23 cellular contexts compared by ENCODE assay signal in genomic region chr3:52147804-52148203, GRCh38. TPM values are rescaled to one million over a fixed set of nuclear protein-coding genes. Genes with fewer than 3 reads are reported as not detected.
DNase-seq lines count a peak whose midpoint lies in the region; ATAC-seq and TF ChIP-seq lines count a peak whose summit lies in the region.
"Had no signal": no experiment of that assay in that cellular context is flagged by ENCODE, and none has a peak within 500 bp of the region (broad histone marks: within the 10 kb centered on the region; RNA-seq: fewer than 3 reads in every experiment).

No MANE protein-coding gene starts in this region.

- H4K91ac ChIP-seq in mesenchymal stem cell (ENCODE audit: low read length), result no peak overlapping the region

- H3K18ac ChIP-seq in mesenchymal stem cell (ENCODE audit: low read depth in 1 of 2, low read length in 2 of 2), result no peak overlapping the region

- H3K4me1 ChIP-seq in mesenchymal stem cell (ENCODE audit: control insufficient read depth, insufficient read depth, low read depth, low read length), result peaks cover 3% of the 10 kb centered on the region

- H2BK120ac ChIP-seq in mesenchymal stem cell (ENCODE audit: low read depth, low read length), result no peak overlapping the region

- no peak for ATAC-seq in GM21423 (IDR thresholded peaks at IDR 0.05; ENCODE audit: unreplicated experiment)
- no peak for ATAC-seq in HG03097 (IDR thresholded peaks at IDR 0.05; ENCODE audit: low FRiP score, unreplicated experiment)
- ATAC-seq: HCT116 had no signal

- POLR2A ChIA-PET in AG04450 (lab: Yijun Ruan, JAX), result interaction anchor here (0.5 to 0.7 kb wide), 3 partner anchors 33 to 101 kb away, joined by 3 read pairs; no protein-coding TSS in a partner anchor

- H2BK15ac ChIP-seq in mesenchymal stem cell (ENCODE audit: low read depth, poor library complexity, severe bottlenecking), result no peak overlapping the region

- H2AFZ ChIP-seq in mesenchymal stem cell (ENCODE audit: low read depth, low read length), result no peak overlapping the region

- WGBS in mesenchymal stem cell, result 69% methylated on average over 8 of the region's 8 CpGs

- H2AK5ac ChIP-seq in mesenchymal stem cell (ENCODE audit: low read length, severe bottlenecking), result no peak overlapping the region

- H3K9me3 ChIP-seq in AG04450 (ENCODE audit: control insufficient read depth, insufficient read depth, low read length), result no peaks in the 10 kb centered on the region
- H3K9me3 ChIP-seq in mesenchymal stem cell (ENCODE audit: control insufficient read depth, low read length), result no peaks in the 10 kb centered on the region
- H3K9me3 ChIP-seq: BLaER1 treated with 17β-estradiol and CSF1 and Interleukin-3, amounts not matched to agents 10 nM and 100 nM had no signal

- no peaks in the 10 kb centered on the region for H3K27me3 ChIP-seq in AG04450 (ENCODE audit: control insufficient read depth, insufficient read depth, low read length)
- no peaks in the 10 kb centered on the region for H3K27me3 ChIP-seq in mesenchymal stem cell (ENCODE audit: control insufficient read depth in 1 of 2, insufficient read depth in 1 of 2, low read length in 2 of 2)
- H3K27me3 ChIP-seq: BLaER1 treated with 17β-estradiol and CSF1 and Interleukin-3, amounts not matched to agents 10 nM and 100 nM had no signal

- H3K14ac ChIP-seq in mesenchymal stem cell (ENCODE audit: low read length in 2 of 2), result no peak overlapping the region

- TF ChIP-seq CTCF in AG04450 (IDR thresholded peaks at IDR 0.05; ENCODE audit: low read depth, low read length), result no peak
- TF ChIP-seq CTCF in choroid plexus epithelial cell (conservative IDR thresholded peaks at IDR 0.05; ENCODE audit: low read depth, low read length), result no peak

- CTCF ChIA-PET in AG04450 (lab: Charles Lee), result interaction anchor here (1.2 to 7.1 kb wide), 2 partner anchors 69 to 144 kb away, joined by 3 to 138 read pairs; no protein-coding TSS in a partner anchor

- peak overlapping the region; percentile 58 for H3K27ac ChIP-seq in AG04450 (ENCODE audit: low read depth, low read length)
- H3K27ac ChIP-seq in mesenchymal stem cell (ENCODE audit: low read length, poor library complexity, severe bottlenecking), result no peak overlapping the region
- H3K27ac ChIP-seq: BLaER1 treated with 17β-estradiol and CSF1 and Interleukin-3, amounts not matched to agents 10 nM and 100 nM had no signal

- H3K79me1 ChIP-seq in mesenchymal stem cell (replicated peaks; ENCODE audit: low read length, poor library complexity, severe bottlenecking), result peaks cover 24% of the 10 kb centered on the region

- H3K36me3 ChIP-seq in mesenchymal stem cell (ENCODE audit: control insufficient read depth in 1 of 2, insufficient read depth in 2 of 2, low read depth in 1 of 2, low read length in 2 of 2), result peaks cover 34 to 45% of the 10 kb centered on the region in 2 experiments

- H3K4me2 ChIP-seq in mesenchymal stem cell (ENCODE audit: low read length, poor library complexity, severe bottlenecking), result no peak overlapping the region
- H3K4me2 ChIP-seq: BLaER1 treated with 17β-estradiol and CSF1 and Interleukin-3, amounts not matched to agents 10 nM and 100 nM had no signal

- no peak overlapping the region for H4K8ac ChIP-seq in mesenchymal stem cell (ENCODE audit: low read length)

- peak; percentile 36 for DNase-seq in AG04450 (ENCODE audit: low read depth, low spot score)
- DNase-seq in NCI-H526 (lab: John Stamatoyannopoulos, UW), result peak; percentile 51 to 88
- peak; percentile 24 for DNase-seq in choroid plexus epithelial cell (ENCODE audit: low read depth)
- DNase-seq in mesenchymal stem cell, result peak; percentile 62
- no peak for DNase-seq in EL
- DNase-seq in foreskin melanocyte, result no peak
- DNase-seq: 8988T; ACHN; CD4-positive, alpha-beta T cell; COR-L47; DMS79 treated with DMSO at 0.1 percent for 48 hours; Kasumi-1; MV-4-11; NCI-H1105; NCI-H1436 treated with DMSO at 0.1 percent for 48 hours; NCI-H187 treated with DMSO at 0.1 percent for 48 hours; NCI-H524 treated with DMSO at 0.1 percent for 48 hours; RPMI8226; SHP77 treated with DMSO at 0.1 percent for 48 hours had no signal

- H3K4ac ChIP-seq in mesenchymal stem cell (ENCODE audit: low read depth in 1 of 2, low read length in 2 of 2), result no peak overlapping the region

- no peak overlapping the region for H3K9ac ChIP-seq in mesenchymal stem cell (ENCODE audit: low read length)

- no peak overlapping the region for H2BK12ac ChIP-seq in mesenchymal stem cell (ENCODE audit: low read length in 2 of 2)

- no peak overlapping the region for H3K23ac ChIP-seq in mesenchymal stem cell (ENCODE audit: low read length in 2 of 2)

- no peak overlapping the region for H3K4me3 ChIP-seq in AG04450 (ENCODE audit: low read depth, low read length)
- H3K4me3 ChIP-seq in choroid plexus epithelial cell (ENCODE audit: low read depth, low read length), result no peak overlapping the region
- no peak overlapping the region for H3K4me3 ChIP-seq in mesenchymal stem cell (ENCODE audit: insufficient read depth in 1 of 2, low read depth in 1 of 2, low read length in 2 of 2)
- H3K4me3 ChIP-seq: BLaER1 treated with 17β-estradiol and CSF1 and Interleukin-3, amounts not matched to agents 10 nM and 100 nM had no signal

- H2BK5ac ChIP-seq in mesenchymal stem cell (ENCODE audit: low read depth, low read length, poor library complexity, severe bottlenecking), result no peak overlapping the region

RNA-seq across cellular contexts. Expression of gene POC1A, which starts 6.4 kb away (rescaled TPM):
- 4.1 and 4.5 TPM in 2 replicates for polyA plus RNA-seq in AG04450 (2011; rRNA removed)
- polyA minus RNA-seq in AG04450 (2011; rRNA and poly(A)+ RNA removed), result 8.4 and 11.6 TPM in 2 replicates
- polyA plus RNA-seq in mesenchymal stem cell (2013, experiment 1 of 2), result 2.7 TPM
- 2.4 TPM for polyA plus RNA-seq in mesenchymal stem cell (2013, experiment 2 of 2)

RNA-seq across cellular contexts. Expression of gene ALAS1, which starts 50.2 kb away (rescaled TPM):
- polyA plus RNA-seq in AG04450 (2011; rRNA removed), result 61.4 and 61.7 TPM in 2 replicates
- polyA minus RNA-seq in AG04450 (2011; rRNA and poly(A)+ RNA removed), result 63.9 and 85.0 TPM in 2 replicates
- 64.5 TPM for polyA plus RNA-seq in mesenchymal stem cell (2013, experiment 1 of 2)
- polyA plus RNA-seq in mesenchymal stem cell (2013, experiment 2 of 2), result 61.9 TPM

Comparison
In these comparisons a context has a peak if more than half of its experiments do, and no peak if none do; other contexts are left out.
1. DNase-seq: peak in AG04450 (single experiment), NCI-H526 (2 of 2), choroid plexus epithelial cell (single experiment) and mesenchymal stem cell (single experiment); none in EL (single experiment) and foreskin melanocyte (single experiment).